In genomic region chr18:58525928-58526424, GRCh38 we compare ENCODE assay signal across 10 cellular contexts.
DNase-seq lines count a peak whose midpoint lies in the region; ATAC-seq and TF ChIP-seq lines count a peak whose summit lies in the region.
"Had no signal": no experiment of that assay in that cellular context is flagged by ENCODE, and none has a peak within 500 bp of the region (broad histone marks: within the 10 kb centered on the region; RNA-seq: fewer than 3 reads in every experiment).

No MANE protein-coding gene starts in this region.

- no peaks in the 10 kb centered on the region for H3K36me3 Mint-ChIP-seq in activated naive CD4-positive, alpha-beta T cell treated with anti-CD3 and anti-CD28 coated beads, Interleukin-2, amount 50 U/mL, for 72 hours

- no peaks in the 10 kb centered on the region for H3K9me3 ChIP-seq in Peyer's patch

- peak; percentile 9 to 44 for ATAC-seq in activated naive CD4-positive, alpha-beta T cell treated with anti-CD3 and anti-CD28 coated beads, Interleukin-2, amount 50 U/mL, for 72 hours
- peak; percentile 76 for ATAC-seq in HG02884 (IDR thresholded peaks at IDR 0.05; ENCODE audit: unreplicated experiment)

- peak overlapping the region in 1 of 2 donors; percentile 10 for H3K27ac Mint-ChIP-seq in activated naive CD4-positive, alpha-beta T cell treated with anti-CD3 and anti-CD28 coated beads, Interleukin-2, amount 50 U/mL, for 72 hours

- H3K27me3 ChIP-seq in Peyer's patch = no peaks in the 10 kb centered on the region

- H3K4me1 ChIP-seq in Peyer's patch = peaks cover 0 to 8% (median 2%) of the 10 kb centered on the region in 4 donors

- no peaks in the 10 kb centered on the region for H3K9me3 Mint-ChIP-seq in activated naive CD4-positive, alpha-beta T cell treated with anti-CD3 and anti-CD28 coated beads, Interleukin-2, amount 50 U/mL, for 72 hours

- no peak for TF ChIP-seq CTCF in Peyer's patch (IDR thresholded peaks at IDR 0.05)

- TF ChIP-seq POLR2A in Peyer's patch (IDR thresholded peaks at IDR 0.05) = no peak

- no peak for DNase-seq in activated naive CD4-positive, alpha-beta T cell treated with anti-CD3 and anti-CD28 coated beads, Interleukin-2, amount 50 U/mL, for 72 hours (ENCODE audit: low spot score in 2 of 2)
- DNase-seq in activated naive CD4-positive, alpha-beta T cell treated with anti-CD3 and anti-CD28 coated beads, Interleukin-2, amount 50 U/mL, for 16 hours = no peak
- DNase-seq in Peyer's patch (no peak), NCI-H526 treated with DMSO at 0.1 percent for 48 hours (lab: John Stamatoyannopoulos, UW) (no peak), kidney tubule cell (ENCODE audit: low spot score) (no peak), iPS-NIHi7 (ENCODE audit: extremely low spot score) (no peak)
- DNase-seq in stimulated activated CD4-positive, alpha-beta T cell treated with anti-CD3 and anti-CD28 coated beads, Interleukin-4, amount 100 ng/mL, for 1 hour = no peak
- DNase-seq: NCI-H524, posterior cingulate gyrus had no signal

- peak overlapping the region in 3 of 4 donors; percentile 24 to 76 (median 39) for H3K27ac ChIP-seq in Peyer's patch

- H3K4me3 ChIP-seq in Peyer's patch = peak overlapping the region in 1 of 4 donors; percentile 15

- no peaks in the 10 kb centered on the region for H3K36me3 ChIP-seq in Peyer's patch
